Comparison of ENCODE assay signal across 10 cellular contexts in the genomic region with DNA sequence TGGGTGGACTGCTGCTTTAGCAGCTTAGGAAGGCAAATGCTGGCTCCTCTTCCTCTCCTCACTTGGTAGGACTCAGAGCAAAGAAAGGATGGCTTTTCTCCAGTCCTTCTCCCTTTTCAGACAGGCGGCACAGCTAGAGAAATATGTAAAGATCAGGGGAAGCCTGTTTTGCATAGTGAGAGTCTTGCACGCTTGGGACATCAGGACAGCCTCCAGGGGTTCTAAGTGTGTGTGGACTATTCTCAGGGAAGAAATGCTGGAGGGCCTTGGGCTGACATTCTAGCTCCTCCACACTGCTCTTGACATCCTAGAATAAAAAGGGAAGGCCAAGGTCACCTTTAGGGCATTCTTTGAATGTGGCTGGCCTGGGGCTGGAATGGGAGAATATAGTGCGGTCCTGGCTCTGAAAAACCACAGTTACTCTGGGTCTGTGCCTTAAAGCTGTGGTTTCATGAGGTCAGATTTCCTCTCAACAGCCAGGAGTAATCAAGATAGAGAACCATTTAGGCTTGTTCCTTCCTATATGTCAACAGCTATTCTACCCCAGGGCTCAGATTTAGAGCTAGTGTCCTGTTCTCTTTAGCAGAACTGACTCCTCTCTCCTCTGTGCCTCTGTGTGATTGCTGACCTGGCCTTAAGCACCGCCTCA. TPM values are rescaled to one million over a fixed set of nuclear protein-coding genes. Genes with fewer than 3 reads are reported as not detected.
A peak's percentile ranks its signal among the peaks of the same experiment; 100 is the strongest.
DNase-seq lines count a peak whose midpoint lies in the region; ATAC-seq, FAIRE-seq and TF ChIP-seq lines count a peak whose summit lies in the region.
"Had no signal": no experiment of that assay in that cellular context is flagged by ENCODE, and none has a peak within 500 bp of the region (broad histone marks: within the 10 kb centered on the region; RNA-seq: fewer than 3 reads in every experiment).

No MANE protein-coding gene starts in this region.

- no peak for FAIRE-seq in GM19239 (lab: Jason Lieb, UNC)

- CTCF ChIA-PET in GM10248 (lab: Yijun Ruan, JAX): interaction anchor here (1.2 to 2.1 kb wide), 6 partner anchors 9 to 197 kb away, joined by 3 to 6 read pairs (median 4); no protein-coding TSS in a partner anchor

- POLR2A ChIA-PET in GM10248 (lab: Yijun Ruan, JAX): no interaction called here

- ATAC-seq in GM21529 (IDR thresholded peaks at IDR 0.05; ENCODE audit: unreplicated experiment): peak; percentile 63

- no peak overlapping the region for H3K4me3 ChIP-seq in fibroblast of villous mesenchyme (ENCODE audit: low read depth, low read length)

- no peak for TF ChIP-seq CTCF in fibroblast of villous mesenchyme (IDR thresholded peaks at IDR 0.05; ENCODE audit: insufficient read depth, low read depth, low read length)
- TF ChIP-seq CTCF in GM10248 (IDR thresholded peaks at IDR 0.05; ENCODE audit: control extremely low read depth, extremely low read depth, low read depth, missing control alignments): no peak

- DNase-seq in COLO829 (ENCODE audit: low spot score) (peak; percentile 18), RPMI7951 (ENCODE audit: low read depth) (peak; percentile 93), fibroblast of villous mesenchyme (ENCODE audit: low read depth) (peak; percentile 31), GM10248 (ENCODE audit: extremely low spot score) (no peak), kidney tubule cell (ENCODE audit: low spot score) (no peak), GM19239 (ENCODE audit: insufficient read length, low spot score) (no peak), NCI-H2171 treated with DMSO at 0.1 percent for 48 hours (lab: John Stamatoyannopoulos, UW) (no peak)
- DNase-seq: activated CD8-positive, alpha-beta memory T cell treated with anti-CD3 and anti-CD28 coated beads for 24 hours had no signal

RNA-seq across cellular contexts. Expression of gene CMA1, which starts 24.3 kb away (rescaled TPM):
- not detected in 2 replicates for total RNA-seq in RPMI7951 (2014; rRNA removed; shearing (Covaris generic))
- not detected in 2 replicates for total RNA-seq in fibroblast of villous mesenchyme
- total RNA-seq: progenitor cell of endocrine pancreas had no signal

RNA-seq across cellular contexts. Expression of gene SDR39U1, which starts 41.2 kb away (rescaled TPM):
- total RNA-seq in RPMI7951 (2014; rRNA removed; shearing (Covaris generic)): 12.1 and 17.1 TPM in 2 replicates
- 9.5 and 13.5 TPM in 2 replicates for total RNA-seq in fibroblast of villous mesenchyme

RNA-seq across cellular contexts. Expression of gene KHNYN, which starts 54.0 kb away (rescaled TPM):
- 18.4 and 23.1 TPM in 2 replicates for total RNA-seq in RPMI7951 (2014; rRNA removed; shearing (Covaris generic))
- total RNA-seq in fibroblast of villous mesenchyme: 43.2 and 47.4 TPM in 2 replicates

RNA-seq across cellular contexts. Expression of gene CBLN3, which starts 54.3 kb away (rescaled TPM):
- total RNA-seq in RPMI7951 (2014; rRNA removed; shearing (Covaris generic)): 0.72 and 1.3 TPM in 2 replicates
- total RNA-seq in fibroblast of villous mesenchyme: 1.7 and 2.3 TPM in 2 replicates

Comparison
In these comparisons a context has a peak if more than half of its experiments do, and no peak if none do; other contexts are left out.
1. DNase-seq: peak in COLO829 (single experiment), RPMI7951 (single experiment) and fibroblast of villous mesenchyme (single experiment); none in GM10248 (single experiment), kidney tubule cell (single experiment), GM19239 (single experiment) and NCI-H2171 treated with DMSO at 0.1 percent for 48 hours (single experiment).